In the genomic region with DNA sequence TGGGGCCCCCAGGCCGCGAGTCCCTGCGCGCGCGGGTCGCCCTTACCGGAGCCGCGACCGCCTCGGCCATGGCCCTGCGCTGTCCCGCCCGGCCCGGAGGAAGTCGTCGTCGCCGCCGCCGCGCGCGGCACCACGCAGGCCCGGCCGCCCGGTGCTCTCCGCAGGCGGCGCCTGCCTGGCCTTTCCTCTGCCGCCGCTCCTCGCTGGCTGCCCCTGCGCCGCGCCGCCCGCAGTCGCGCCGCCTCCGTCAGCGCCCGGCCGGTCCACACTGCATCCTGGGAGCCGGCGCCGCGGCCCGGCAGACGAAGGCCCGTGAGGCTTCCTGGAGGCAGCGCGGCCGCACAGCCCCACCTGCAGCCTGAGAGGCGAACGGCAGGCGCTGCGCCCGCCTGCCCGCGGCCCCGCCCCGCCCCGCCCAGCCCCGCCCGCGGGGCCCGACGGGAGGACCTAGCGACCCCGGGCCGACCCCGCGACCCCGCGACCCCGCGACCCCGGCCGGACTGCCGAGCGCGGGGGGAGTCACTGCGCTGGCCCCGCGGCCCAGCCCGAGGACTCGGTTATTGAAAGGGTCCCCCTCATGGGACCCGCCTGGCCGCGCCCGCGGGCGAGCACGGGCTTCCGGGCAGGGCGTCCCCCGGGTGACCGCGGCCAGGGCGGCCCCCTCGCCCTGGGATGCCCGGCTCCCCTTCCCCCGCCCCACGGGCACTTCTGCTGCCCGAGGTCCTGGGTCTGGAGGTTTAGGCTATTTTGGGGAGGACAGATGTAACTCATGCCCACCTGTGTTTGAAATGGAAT, we compare ENCODE assay signal across 8 cellular contexts. TPM values are rescaled to one million over a fixed set of nuclear protein-coding genes. Genes with fewer than 3 reads are reported as not detected.
DNase-seq lines count a peak whose midpoint lies in the region; ATAC-seq and TF ChIP-seq lines count a peak whose summit lies in the region.

A gene (minus strand): TSS at position 343 of the 795 bp plus-strand sequence. CDS start 273 bp downstream, at position 70.

- peak within 1 kb of the TSS; percentile 100 for H2AFZ ChIP-seq in OCI-LY7 (ENCODE audit: low read length)

- H3K4me2 ChIP-seq in OCI-LY7 (ENCODE audit: low read length): peak within 1 kb of the TSS; percentile 100

- H3K36me3 Mint-ChIP-seq in Caco-2 (ENCODE audit: insufficient read depth, unreplicated experiment): peaks cover 11% of the 10 kb centered on the region

- no peak within 1 kb of the TSS for H3K27ac ChIP-seq in OCI-LY7 (ENCODE audit: low read depth, low read length, poor library complexity, severe bottlenecking)

- H3K79me2 ChIP-seq in OCI-LY7 (ENCODE audit: insufficient read depth, low read depth, low read length): peaks cover 14% of the 10 kb centered on the region

- H3K27me3 ChIP-seq in Caco-2 (replicated peaks; ENCODE audit: control insufficient read depth, insufficient read depth, low read length) (no peaks in the 10 kb centered on the region), mucosa of stomach (ENCODE audit: control insufficient read depth, insufficient read depth, low read length) (no peaks in the 10 kb centered on the region)

- no peaks in the 10 kb centered on the region for H3K9me3 Mint-ChIP-seq in Caco-2 (ENCODE audit: unreplicated experiment)

- no peaks in the 10 kb centered on the region for H4K20me1 ChIP-seq in OCI-LY7 (ENCODE audit: insufficient read depth, low read length)

- TF ChIP-seq CTCF in Caco-2 (IDR thresholded peaks at IDR 0.05; ENCODE audit: insufficient read depth in 1 of 2, low read depth in 1 of 2, low read length in 1 of 2, severe bottlenecking in 1 of 2, unreplicated experiment in 1 of 2) (peak; percentile 50 to 59), OCI-LY7 (conservative IDR thresholded peaks at IDR 0.05; ENCODE audit: low read length) (0 out of 2 replicates have a peak, but pooled peaks have one; percentile 42)

- H3K36me3 ChIP-seq in Caco-2 (ENCODE audit: control insufficient read depth, insufficient read depth, low read length) (no peaks in the 10 kb centered on the region), OCI-LY7 (ENCODE audit: insufficient read depth, low read length) (peaks cover 17% of the 10 kb centered on the region), mucosa of stomach (ENCODE audit: control insufficient read depth, insufficient read depth, low read length) (no peaks in the 10 kb centered on the region)

- peak; percentile 51 for TF ChIP-seq POLR2A in erythroblast (IDR thresholded peaks at IDR 0.05; ENCODE audit: low read length)

- peak within 1 kb of the TSS; percentile 80 for H3K4me3 ChIP-seq in Caco-2 (ENCODE audit: low read depth, low read length)
- peak within 1 kb of the TSS; percentile 100 for H3K4me3 ChIP-seq in OCI-LY7 (ENCODE audit: low read depth, low read length, poor library complexity, severe bottlenecking)
- peak within 1 kb of the TSS; percentile 63 for H3K4me3 ChIP-seq in mucosa of stomach (ENCODE audit: low read length)

- CTCF ChIA-PET in Caco-2 (lab: Charles Lee) (no interaction called here), OCI-LY7 (lab: Charles Lee; ENCODE audit: unreplicated experiment) (no interaction called here)

- POLR2A ChIA-PET in Caco-2 (lab: Charles Lee): no interaction called here
- POLR2A ChIA-PET in OCI-LY7 (lab: Charles Lee): no interaction called here

- BruUV-seq in Caco-2 (replicated peaks; lab: Mats Ljungman, UMichigan) (no TSS peak), OCI-LY7 (replicated peaks; lab: Mats Ljungman, UMichigan) (no TSS peak)

- H3K4me1 ChIP-seq in Caco-2 (peaks cover 8% of the 10 kb centered on the region; the same call in 1 of the 2 replicates), OCI-LY7 (ENCODE audit: insufficient read depth, low read length, poor library complexity, severe bottlenecking) (peaks cover 16% of the 10 kb centered on the region), mucosa of stomach (ENCODE audit: control insufficient read depth, insufficient read depth, low read length) (peaks cover 12% of the 10 kb centered on the region)

- H3K9ac ChIP-seq in mucosa of stomach (ENCODE audit: low read length): peak within 1 kb of the TSS; percentile 75

- DNase-seq in Caco-2 (peak; percentile 83 to 91), OCI-LY7 (ENCODE audit: low spot score) (peak; percentile 91), activated T-cell treated with anti-CD3 and anti-CD28 coated beads for 4 hours (peak; percentile 63), erythroblast (lab: John Stamatoyannopoulos, UW) (peak; percentile 89 to 94)
- DNase-seq in stimulated activated CD8-positive, alpha-beta memory T cell treated with anti-CD3 and anti-CD28 coated beads, Interleukin-4, amount 100 ng/mL, for 48 hours: peak; percentile 87

- H3K9me2 ChIP-seq in OCI-LY7 (ENCODE audit: insufficient read depth, low read length): no peaks in the 10 kb centered on the region

- H3K4me1 Mint-ChIP-seq in Caco-2 (ENCODE audit: low read depth, unreplicated experiment): peaks cover 20% of the 10 kb centered on the region

- H3K27me3 Mint-ChIP-seq in Caco-2 (ENCODE audit: insufficient read depth, unreplicated experiment): no peaks in the 10 kb centered on the region

- H3K27ac Mint-ChIP-seq in Caco-2 (ENCODE audit: unreplicated experiment): peak within 1 kb of the TSS; percentile 66

- H3K4me3 Mint-ChIP-seq in Caco-2 (ENCODE audit: unreplicated experiment): peak within 1 kb of the TSS; percentile 90

- H3K9me3 ChIP-seq in Caco-2: no peaks in the 10 kb centered on the region
- H3K9me3 ChIP-seq in OCI-LY7 (ENCODE audit: low read length): no peaks in the 10 kb centered on the region
- H3K9me3 ChIP-seq in mucosa of stomach (ENCODE audit: control insufficient read depth, low read length): no peaks in the 10 kb centered on the region

- ATAC-seq in GM19452 (IDR thresholded peaks at IDR 0.05; ENCODE audit: unreplicated experiment) (peak; percentile 97), HG03575 (IDR thresholded peaks at IDR 0.05; ENCODE audit: extremely low read depth, insufficient number of reproducible peaks, low FRiP score, unreplicated experiment) (peak; percentile 60)

- intact Hi-C loops in Caco-2 (cut with micrococcal nuclease; ENCODE audit: unreplicated experiment): loop anchor here (1.0 to 5.0 kb wide), 3 partner anchors 75 to 212 kb away; no protein-coding TSS in a partner anchor
- intact Hi-C loops in OCI-LY7 (cut with micrococcal nuclease; ENCODE audit: unreplicated experiment): loop anchor here (1.0 to 10.0 kb wide), 4 partner anchors 75 to 235 kb away; a partner anchor contains a TSS

RNA-seq across cellular contexts. Expression of the gene that starts here (rescaled TPM):
- total RNA-seq in Caco-2 (2022): 19.1 and 19.3 TPM in 2 replicates
- 14.8 and 17.3 TPM in 2 replicates for total RNA-seq in OCI-LY7 (2014; rRNA removed; shearing (Covaris generic))
- total RNA-seq in OCI-LY7 (2022): 18.9 and 22.0 TPM in 2 replicates
